In genomic region chr4:152424980-152425379, GRCh38 we compare ENCODE assay signal across 22 cellular contexts.
DNase-seq lines count a peak whose midpoint lies in the region; ATAC-seq and TF ChIP-seq lines count a peak whose summit lies in the region.
"Had no signal": no experiment of that assay in that cellular context is flagged by ENCODE, and none has a peak within 500 bp of the region (broad histone marks: within the 10 kb centered on the region; RNA-seq: fewer than 3 reads in every experiment).

No MANE protein-coding gene starts in this region.

- peak; percentile 31; the same call in 2 of the 3 replicates for ATAC-seq in RWPE2 (ENCODE audit: low read depth)
- ATAC-seq: activated CD8-positive, alpha-beta T cell treated with anti-CD3 and anti-CD28 coated beads for 36 hours; activated naive CD8-positive, alpha-beta T cell treated with anti-CD3 and anti-CD28 coated beads, Interleukin-2, amount 50 U/mL, for 24 hours; HCT116; stimulated activated memory B cell treated with anti-CD40 and anti-IgM and Interleukin-4, amounts not matched to agents 10 μg/mL and 1 μg/mL and 100 μg/mL, for 72 hours had no signal

- H3K9me3 ChIP-seq in RWPE2 (ENCODE audit: severe bottlenecking) (no peaks in the 10 kb centered on the region), iPS-20b (ENCODE audit: insufficient read depth, low read depth, low read length) (no peaks in the 10 kb centered on the region), sigmoid colon (no peaks in the 10 kb centered on the region)
- H3K9me3 ChIP-seq: esophagus muscularis mucosa, MG63, Peyer's patch had no signal

- in situ Hi-C loops in KBM-7 (cut with MboI; ENCODE audit: low pct_unique_long_range_greater_than_20kb, low sequenced_read_pairs), result no loop called here

- no peaks in the 10 kb centered on the region for H3K27me3 ChIP-seq in RWPE2 (ENCODE audit: insufficient read depth, poor library complexity, severe bottlenecking)
- no peaks in the 10 kb centered on the region for H3K27me3 ChIP-seq in iPS-20b (ENCODE audit: insufficient read depth, low read length)
- no peaks in the 10 kb centered on the region for H3K27me3 ChIP-seq in sigmoid colon
- H3K27me3 ChIP-seq: esophagus muscularis mucosa, MG63, neural progenitor cell, Peyer's patch had no signal

- TF ChIP-seq POLR2A in sigmoid colon (IDR thresholded peaks at IDR 0.05), result no peak

- no peaks in the 10 kb centered on the region for H3K27me3 Mint-ChIP-seq in Calu3 (ENCODE audit: unreplicated experiment)
- H3K27me3 Mint-ChIP-seq in activated CD4-positive, alpha-beta memory T cell treated with anti-CD3 and anti-CD28 coated beads, Interleukin-2, amount 10 ng/mL, durations not matched to agents 7 days and 5 days, result no peaks in the 10 kb centered on the region
- H3K27me3 Mint-ChIP-seq: activated CD8-positive, alpha-beta T cell treated with anti-CD3 and anti-CD28 coated beads for 36 hours; activated naive CD8-positive, alpha-beta T cell treated with anti-CD3 and anti-CD28 coated beads, Interleukin-2, amount 50 U/mL, for 24 hours; stimulated activated memory B cell treated with anti-CD40 and anti-IgM and Interleukin-4, amounts not matched to agents 10 μg/mL and 1 μg/mL and 100 μg/mL, for 72 hours had no signal

- TF ChIP-seq CTCF in Calu3 (IDR thresholded peaks at IDR 0.05; ENCODE audit: unreplicated experiment) (no peak), RWPE2 (IDR thresholded peaks at IDR 0.05; ENCODE audit: poor library complexity, severe bottlenecking) (no peak), sigmoid colon (IDR thresholded peaks at IDR 0.05) (no peak)

- POLR2A ChIA-PET in activated CD4-positive, alpha-beta memory T cell treated with anti-CD3 and anti-CD28 coated beads, Interleukin-2, amount 10 ng/mL, durations not matched to agents 7 days and 5 days (lab: Charles Lee), result no interaction called here

- H3K27ac ChIP-seq in RWPE2 (ENCODE audit: poor library complexity, severe bottlenecking) (no peak overlapping the region), iPS-20b (ENCODE audit: low read length) (no peak overlapping the region), sigmoid colon (no peak overlapping the region)
- H3K27ac ChIP-seq: esophagus muscularis mucosa, neural progenitor cell, WERI-Rb-1 had no signal

- H3K9ac ChIP-seq in iPS-20b (ENCODE audit: low read depth, low read length), result no peak overlapping the region
- H3K9ac ChIP-seq: neural progenitor cell had no signal

- H3K4me1 ChIP-seq in RWPE2 (ENCODE audit: insufficient read depth, poor library complexity, severe bottlenecking), result peaks cover 3% of the 10 kb centered on the region
- peaks cover 14% of the 10 kb centered on the region for H3K4me1 ChIP-seq in iPS-20b (ENCODE audit: insufficient read depth, low read length)
- H3K4me1 ChIP-seq in sigmoid colon, result no peaks in the 10 kb centered on the region
- H3K4me1 ChIP-seq: esophagus muscularis mucosa, neural progenitor cell had no signal

- DNase-seq in Calu3 (no peak), KBM-7 (peak; percentile 50), RWPE2 (ENCODE audit: low spot score) (no peak), iPS-NIHi7 (ENCODE audit: extremely low spot score) (no peak), sigmoid colon (no peak)
- DNase-seq in activated CD8-positive, alpha-beta memory T cell treated with anti-CD3 and anti-CD28 coated beads for 24 hours, result no peak
- no peak for DNase-seq in activated CD4-positive, alpha-beta memory T cell treated with anti-CD3 and anti-CD28 coated beads, Interleukin-2, amount 10 ng/mL, durations not matched to agents 7 days and 5 days
- DNase-seq: activated CD8-positive, alpha-beta T cell treated with anti-CD3 and anti-CD28 coated beads for 36 hours; activated naive CD8-positive, alpha-beta T cell treated with anti-CD3 and anti-CD28 coated beads, Interleukin-2, amount 50 U/mL, for 24 hours; DMS153; head of caudate nucleus; MG63; NCI-H2081; NCI-H69; Peyer's patch; stimulated activated CD4-positive, alpha-beta T cell treated with anti-CD3 and anti-CD28 coated beads, Interleukin-12 subunit alpha, Interleukin-12 subunit beta, amount 100 ng/mL, for 4 hours; WERI-Rb-1 had no signal

- no peak overlapping the region for H3K4me3 Mint-ChIP-seq in Calu3 (ENCODE audit: low read depth, unreplicated experiment)
- H3K4me3 Mint-ChIP-seq in activated CD4-positive, alpha-beta memory T cell treated with anti-CD3 and anti-CD28 coated beads, Interleukin-2, amount 10 ng/mL, durations not matched to agents 7 days and 5 days, result no peak overlapping the region
- H3K4me3 Mint-ChIP-seq: activated CD8-positive, alpha-beta T cell treated with anti-CD3 and anti-CD28 coated beads for 36 hours; activated naive CD8-positive, alpha-beta T cell treated with anti-CD3 and anti-CD28 coated beads, Interleukin-2, amount 50 U/mL, for 24 hours; neural progenitor cell; stimulated activated memory B cell treated with anti-CD40 and anti-IgM and Interleukin-4, amounts not matched to agents 10 μg/mL and 1 μg/mL and 100 μg/mL, for 72 hours had no signal

- H3K36me3 Mint-ChIP-seq in Calu3 (ENCODE audit: insufficient read depth, unreplicated experiment), result no peaks in the 10 kb centered on the region
- peaks cover 21% of the 10 kb centered on the region for H3K36me3 Mint-ChIP-seq in activated CD4-positive, alpha-beta memory T cell treated with anti-CD3 and anti-CD28 coated beads, Interleukin-2, amount 10 ng/mL, durations not matched to agents 7 days and 5 days (ENCODE audit: low read depth)

- CTCF ChIA-PET in Calu3 (lab: Charles Lee), result no interaction called here
- CTCF ChIA-PET in activated CD4-positive, alpha-beta memory T cell treated with anti-CD3 and anti-CD28 coated beads, Interleukin-2, amount 10 ng/mL, durations not matched to agents 7 days and 5 days (lab: Charles Lee), result interaction anchor here (1.5 kb wide), 1 partner anchor 12 kb away, joined by 5 read pairs; no protein-coding TSS in a partner anchor

- BruUV-seq in Calu3 (replicated peaks; lab: Mats Ljungman, UMichigan), result no TSS peak

- intact Hi-C loops in Calu3 (cut with micrococcal nuclease; ENCODE audit: unreplicated experiment), result no loop called here
- intact Hi-C loops in sigmoid colon (cut with DNase I), result no loop called here

- no peaks in the 10 kb centered on the region for H3K9me3 Mint-ChIP-seq in Calu3 (ENCODE audit: low read depth, unreplicated experiment)
- H3K9me3 Mint-ChIP-seq in activated CD4-positive, alpha-beta memory T cell treated with anti-CD3 and anti-CD28 coated beads, Interleukin-2, amount 10 ng/mL, durations not matched to agents 7 days and 5 days, result no peaks in the 10 kb centered on the region
- H3K9me3 Mint-ChIP-seq: activated CD8-positive, alpha-beta T cell treated with anti-CD3 and anti-CD28 coated beads for 36 hours; activated naive CD8-positive, alpha-beta T cell treated with anti-CD3 and anti-CD28 coated beads, Interleukin-2, amount 50 U/mL, for 24 hours; neural progenitor cell; stimulated activated memory B cell treated with anti-CD40 and anti-IgM and Interleukin-4, amounts not matched to agents 10 μg/mL and 1 μg/mL and 100 μg/mL, for 72 hours had no signal

- H3K36me3 ChIP-seq in RWPE2 (ENCODE audit: low read depth) (no peaks in the 10 kb centered on the region), iPS-20b (ENCODE audit: insufficient read depth, low read depth, low read length) (no peaks in the 10 kb centered on the region), sigmoid colon (no peaks in the 10 kb centered on the region)
- H3K36me3 ChIP-seq: esophagus muscularis mucosa, MG63, neural progenitor cell, Peyer's patch, WERI-Rb-1 had no signal

- H3K27ac Mint-ChIP-seq in Calu3 (ENCODE audit: unreplicated experiment), result peak overlapping the region; percentile 2
- H3K27ac Mint-ChIP-seq in activated CD4-positive, alpha-beta memory T cell treated with anti-CD3 and anti-CD28 coated beads, Interleukin-2, amount 10 ng/mL, durations not matched to agents 7 days and 5 days, result no peak overlapping the region
- H3K27ac Mint-ChIP-seq: activated CD8-positive, alpha-beta T cell treated with anti-CD3 and anti-CD28 coated beads for 36 hours; activated naive CD8-positive, alpha-beta T cell treated with anti-CD3 and anti-CD28 coated beads, Interleukin-2, amount 50 U/mL, for 24 hours; neural progenitor cell; stimulated activated memory B cell treated with anti-CD40 and anti-IgM and Interleukin-4, amounts not matched to agents 10 μg/mL and 1 μg/mL and 100 μg/mL, for 72 hours had no signal

- TF ChIP-seq EP300 in sigmoid colon (IDR thresholded peaks at IDR 0.05), result no peak

- peaks cover 20% of the 10 kb centered on the region for H3K4me1 Mint-ChIP-seq in Calu3 (ENCODE audit: low read depth, unreplicated experiment)
- H3K4me1 Mint-ChIP-seq in activated CD4-positive, alpha-beta memory T cell treated with anti-CD3 and anti-CD28 coated beads, Interleukin-2, amount 10 ng/mL, durations not matched to agents 7 days and 5 days, result peaks cover 8% of the 10 kb centered on the region
- H3K4me1 Mint-ChIP-seq: neural progenitor cell had no signal

- 76 to 85% methylated on average over 2 of the region's 2 CpGs for WGBS in sigmoid colon, 2 donors

- no peak overlapping the region for H3K4me3 ChIP-seq in RWPE2 (ENCODE audit: severe bottlenecking)
- H3K4me3 ChIP-seq in iPS-20b (ENCODE audit: low read length), result peak overlapping the region; percentile 40; the same call in 1 of the 2 replicates
- H3K4me3 ChIP-seq in sigmoid colon, result no peak overlapping the region
- H3K4me3 ChIP-seq: esophagus muscularis mucosa, MG63, neural progenitor cell had no signal
